Comparison of ENCODE assay signal across 2 cellular contexts in the genomic region with DNA sequence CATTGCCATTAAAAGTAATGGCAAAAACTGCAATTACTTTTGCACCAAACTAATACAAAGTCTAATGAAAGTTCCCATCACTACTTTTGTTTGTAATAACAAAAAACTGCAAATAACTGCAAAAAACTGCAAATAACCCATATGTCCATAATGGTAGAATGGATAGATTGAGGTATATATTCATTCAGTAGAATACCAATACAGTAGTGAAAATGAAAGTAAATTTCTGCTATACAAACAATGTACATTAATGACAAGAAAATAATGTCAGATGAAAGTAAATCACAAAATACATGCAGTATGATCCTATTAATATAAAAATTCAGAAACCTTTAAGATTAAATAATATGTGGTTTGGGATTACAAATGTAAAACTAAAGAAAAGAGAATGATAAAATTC.
TF ChIP-seq lines count a peak whose summit lies in the region.

No MANE protein-coding gene starts in this region.

TF ChIP-seq in SK-N-SH, 30 proteins besides CTCF, POLR2A, EP300 and RAD21 (continued from another document):
- TF ChIP-seq, protein P1, sequence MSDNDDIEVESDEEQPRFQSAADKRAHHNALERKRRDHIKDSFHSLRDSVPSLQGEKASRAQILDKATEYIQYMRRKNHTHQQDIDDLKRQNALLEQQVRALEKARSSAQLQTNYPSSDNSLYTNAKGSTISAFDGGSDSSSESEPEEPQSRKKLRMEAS (IDR thresholded peaks at IDR 0.05; ENCODE audit: low read depth): no peak
- TF ChIP-seq RCOR1 (IDR thresholded peaks at IDR 0.05; ENCODE audit: low read length): no peak
- no peak for TF ChIP-seq GABPA (IDR thresholded peaks at IDR 0.05; ENCODE audit: low read depth)
- no peak for TF ChIP-seq TAF1 (IDR thresholded peaks at IDR 0.05; ENCODE audit: borderline replicate concordance, low read depth, low read length)
- no peak for TF ChIP-seq NRF1 (IDR thresholded peaks at IDR 0.05; ENCODE audit: low read depth, low read length)
- TF ChIP-seq, protein P2, sequence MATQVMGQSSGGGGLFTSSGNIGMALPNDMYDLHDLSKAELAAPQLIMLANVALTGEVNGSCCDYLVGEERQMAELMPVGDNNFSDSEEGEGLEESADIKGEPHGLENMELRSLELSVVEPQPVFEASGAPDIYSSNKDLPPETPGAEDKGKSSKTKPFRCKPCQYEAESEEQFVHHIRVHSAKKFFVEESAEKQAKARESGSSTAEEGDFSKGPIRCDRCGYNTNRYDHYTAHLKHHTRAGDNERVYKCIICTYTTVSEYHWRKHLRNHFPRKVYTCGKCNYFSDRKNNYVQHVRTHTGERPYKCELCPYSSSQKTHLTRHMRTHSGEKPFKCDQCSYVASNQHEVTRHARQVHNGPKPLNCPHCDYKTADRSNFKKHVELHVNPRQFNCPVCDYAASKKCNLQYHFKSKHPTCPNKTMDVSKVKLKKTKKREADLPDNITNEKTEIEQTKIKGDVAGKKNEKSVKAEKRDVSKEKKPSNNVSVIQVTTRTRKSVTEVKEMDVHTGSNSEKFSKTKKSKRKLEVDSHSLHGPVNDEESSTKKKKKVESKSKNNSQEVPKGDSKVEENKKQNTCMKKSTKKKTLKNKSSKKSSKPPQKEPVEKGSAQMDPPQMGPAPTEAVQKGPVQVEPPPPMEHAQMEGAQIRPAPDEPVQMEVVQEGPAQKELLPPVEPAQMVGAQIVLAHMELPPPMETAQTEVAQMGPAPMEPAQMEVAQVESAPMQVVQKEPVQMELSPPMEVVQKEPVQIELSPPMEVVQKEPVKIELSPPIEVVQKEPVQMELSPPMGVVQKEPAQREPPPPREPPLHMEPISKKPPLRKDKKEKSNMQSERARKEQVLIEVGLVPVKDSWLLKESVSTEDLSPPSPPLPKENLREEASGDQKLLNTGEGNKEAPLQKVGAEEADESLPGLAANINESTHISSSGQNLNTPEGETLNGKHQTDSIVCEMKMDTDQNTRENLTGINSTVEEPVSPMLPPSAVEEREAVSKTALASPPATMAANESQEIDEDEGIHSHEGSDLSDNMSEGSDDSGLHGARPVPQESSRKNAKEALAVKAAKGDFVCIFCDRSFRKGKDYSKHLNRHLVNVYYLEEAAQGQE (IDR thresholded peaks at IDR 0.05; ENCODE audit: low read depth, low read length): no peak
- TF ChIP-seq, protein P3, sequence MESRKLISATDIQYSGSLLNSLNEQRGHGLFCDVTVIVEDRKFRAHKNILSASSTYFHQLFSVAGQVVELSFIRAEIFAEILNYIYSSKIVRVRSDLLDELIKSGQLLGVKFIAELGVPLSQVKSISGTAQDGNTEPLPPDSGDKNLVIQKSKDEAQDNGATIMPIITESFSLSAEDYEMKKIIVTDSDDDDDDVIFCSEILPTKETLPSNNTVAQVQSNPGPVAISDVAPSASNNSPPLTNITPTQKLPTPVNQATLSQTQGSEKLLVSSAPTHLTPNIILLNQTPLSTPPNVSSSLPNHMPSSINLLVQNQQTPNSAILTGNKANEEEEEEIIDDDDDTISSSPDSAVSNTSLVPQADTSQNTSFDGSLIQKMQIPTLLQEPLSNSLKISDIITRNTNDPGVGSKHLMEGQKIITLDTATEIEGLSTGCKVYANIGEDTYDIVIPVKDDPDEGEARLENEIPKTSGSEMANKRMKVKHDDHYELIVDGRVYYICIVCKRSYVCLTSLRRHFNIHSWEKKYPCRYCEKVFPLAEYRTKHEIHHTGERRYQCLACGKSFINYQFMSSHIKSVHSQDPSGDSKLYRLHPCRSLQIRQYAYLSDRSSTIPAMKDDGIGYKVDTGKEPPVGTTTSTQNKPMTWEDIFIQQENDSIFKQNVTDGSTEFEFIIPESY (IDR thresholded peaks at IDR 0.05; ENCODE audit: borderline replicate concordance, low read depth): no peak

TF ChIP-seq in SK-N-SH treated with all-trans-retinoic acid at 6 μM for 48 hours, 23 proteins besides CTCF, POLR2A, EP300 and RAD21 (continued from another document):
- TF ChIP-seq, protein P4, sequence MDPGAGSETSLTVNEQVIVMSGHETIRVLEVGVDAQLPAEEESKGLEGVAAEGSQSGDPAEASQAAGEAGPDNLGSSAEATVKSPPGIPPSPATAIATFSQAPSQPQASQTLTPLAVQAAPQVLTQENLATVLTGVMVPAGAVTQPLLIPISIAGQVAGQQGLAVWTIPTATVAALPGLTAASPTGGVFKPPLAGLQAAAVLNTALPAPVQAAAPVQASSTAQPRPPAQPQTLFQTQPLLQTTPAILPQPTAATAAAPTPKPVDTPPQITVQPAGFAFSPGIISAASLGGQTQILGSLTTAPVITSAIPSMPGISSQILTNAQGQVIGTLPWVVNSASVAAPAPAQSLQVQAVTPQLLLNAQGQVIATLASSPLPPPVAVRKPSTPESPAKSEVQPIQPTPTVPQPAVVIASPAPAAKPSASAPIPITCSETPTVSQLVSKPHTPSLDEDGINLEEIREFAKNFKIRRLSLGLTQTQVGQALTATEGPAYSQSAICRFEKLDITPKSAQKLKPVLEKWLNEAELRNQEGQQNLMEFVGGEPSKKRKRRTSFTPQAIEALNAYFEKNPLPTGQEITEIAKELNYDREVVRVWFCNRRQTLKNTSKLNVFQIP (CRISPR knock-in tag; IDR thresholded peaks at IDR 0.05; ENCODE audit: borderline replicate concordance, low read depth): no peak
- TF ChIP-seq ZFP30 (CRISPR knock-in tag; IDR thresholded peaks at IDR 0.05): no peak
- no peak for TF ChIP-seq PPARA (CRISPR knock-in tag; IDR thresholded peaks at IDR 0.05; ENCODE audit: borderline replicate concordance)
- TF ChIP-seq, protein P5, sequence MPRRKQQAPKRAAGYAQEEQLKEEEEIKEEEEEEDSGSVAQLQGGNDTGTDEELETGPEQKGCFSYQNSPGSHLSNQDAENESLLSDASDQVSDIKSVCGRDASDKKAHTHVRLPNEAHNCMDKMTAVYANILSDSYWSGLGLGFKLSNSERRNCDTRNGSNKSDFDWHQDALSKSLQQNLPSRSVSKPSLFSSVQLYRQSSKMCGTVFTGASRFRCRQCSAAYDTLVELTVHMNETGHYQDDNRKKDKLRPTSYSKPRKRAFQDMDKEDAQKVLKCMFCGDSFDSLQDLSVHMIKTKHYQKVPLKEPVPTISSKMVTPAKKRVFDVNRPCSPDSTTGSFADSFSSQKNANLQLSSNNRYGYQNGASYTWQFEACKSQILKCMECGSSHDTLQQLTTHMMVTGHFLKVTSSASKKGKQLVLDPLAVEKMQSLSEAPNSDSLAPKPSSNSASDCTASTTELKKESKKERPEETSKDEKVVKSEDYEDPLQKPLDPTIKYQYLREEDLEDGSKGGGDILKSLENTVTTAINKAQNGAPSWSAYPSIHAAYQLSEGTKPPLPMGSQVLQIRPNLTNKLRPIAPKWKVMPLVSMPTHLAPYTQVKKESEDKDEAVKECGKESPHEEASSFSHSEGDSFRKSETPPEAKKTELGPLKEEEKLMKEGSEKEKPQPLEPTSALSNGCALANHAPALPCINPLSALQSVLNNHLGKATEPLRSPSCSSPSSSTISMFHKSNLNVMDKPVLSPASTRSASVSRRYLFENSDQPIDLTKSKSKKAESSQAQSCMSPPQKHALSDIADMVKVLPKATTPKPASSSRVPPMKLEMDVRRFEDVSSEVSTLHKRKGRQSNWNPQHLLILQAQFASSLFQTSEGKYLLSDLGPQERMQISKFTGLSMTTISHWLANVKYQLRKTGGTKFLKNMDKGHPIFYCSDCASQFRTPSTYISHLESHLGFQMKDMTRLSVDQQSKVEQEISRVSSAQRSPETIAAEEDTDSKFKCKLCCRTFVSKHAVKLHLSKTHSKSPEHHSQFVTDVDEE (CRISPR knock-in tag; IDR thresholded peaks at IDR 0.05): no peak
- no peak for TF ChIP-seq RARB (CRISPR knock-in tag; IDR thresholded peaks at IDR 0.05)
- TF ChIP-seq, protein P6, sequence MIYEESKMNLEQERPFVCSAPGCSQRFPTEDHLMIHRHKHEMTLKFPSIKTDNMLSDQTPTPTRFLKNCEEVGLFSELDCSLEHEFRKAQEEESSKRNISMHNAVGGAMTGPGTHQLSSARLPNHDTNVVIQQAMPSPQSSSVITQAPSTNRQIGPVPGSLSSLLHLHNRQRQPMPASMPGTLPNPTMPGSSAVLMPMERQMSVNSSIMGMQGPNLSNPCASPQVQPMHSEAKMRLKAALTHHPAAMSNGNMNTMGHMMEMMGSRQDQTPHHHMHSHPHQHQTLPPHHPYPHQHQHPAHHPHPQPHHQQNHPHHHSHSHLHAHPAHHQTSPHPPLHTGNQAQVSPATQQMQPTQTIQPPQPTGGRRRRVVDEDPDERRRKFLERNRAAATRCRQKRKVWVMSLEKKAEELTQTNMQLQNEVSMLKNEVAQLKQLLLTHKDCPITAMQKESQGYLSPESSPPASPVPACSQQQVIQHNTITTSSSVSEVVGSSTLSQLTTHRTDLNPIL (CRISPR knock-in tag; IDR thresholded peaks at IDR 0.05; ENCODE audit: low read depth): no peak
- TF ChIP-seq SNAI2 (CRISPR knock-in tag; IDR thresholded peaks at IDR 0.05): no peak
TF ChIP-seq in SK-N-SH treated with all-trans-retinoic acid at 6 μM for 48 hours: peak in this region for 0.
